Comparison of ENCODE assay signal across 1 cellular context in the genomic region with DNA sequence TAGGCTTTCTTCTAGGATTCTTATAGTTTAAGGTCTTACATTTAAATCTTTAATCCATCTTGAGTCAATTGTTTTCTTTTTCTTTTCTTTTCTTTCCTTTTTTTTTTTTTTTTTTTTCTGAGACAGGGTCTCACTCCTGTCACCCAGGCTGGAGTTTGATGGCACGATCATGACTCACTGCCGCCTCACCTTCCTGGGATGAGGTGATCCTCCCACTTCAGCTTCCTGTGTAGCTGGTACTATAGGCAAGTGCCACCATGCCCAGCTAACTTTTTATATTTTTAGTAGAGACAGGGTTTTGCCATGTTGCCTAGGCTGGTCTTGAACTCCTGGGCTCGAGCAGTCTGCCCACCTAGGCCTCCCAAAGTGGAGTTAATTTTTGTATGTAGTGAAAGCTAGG. TPM values are rescaled to one million over a fixed set of nuclear protein-coding genes. Genes with fewer than 3 reads are reported as not detected.
"Had no signal": no experiment of that assay in that cellular context is flagged by ENCODE, and none has a peak within 500 bp of the region (broad histone marks: within the 10 kb centered on the region; RNA-seq: fewer than 3 reads in every experiment).

No MANE protein-coding gene starts in this region.

RNA-seq across cellular contexts. Expression of a gene that starts 49.0 kb away (rescaled TPM):
- polyA plus RNA-seq: naive thymus-derived CD8-positive, alpha-beta T cell had no signal
